ENCODE assay signal across 1 cellular context in genomic region chr19:50551713-50552187, GRCh38.
TF ChIP-seq lines count a peak whose summit lies in the region.

No MANE protein-coding gene starts in this region.

TF ChIP-seq in H1, 55 proteins besides CTCF, POLR2A, EP300 and RAD21:
- TF ChIP-seq SIX5 (IDR thresholded peaks at IDR 0.05; ENCODE audit: low read depth, low read length) = no peak
- no peak for TF ChIP-seq MAFK (IDR thresholded peaks at IDR 0.05; ENCODE audit: low read depth, low read length)
- TF ChIP-seq HDAC6 (IDR thresholded peaks at IDR 0.05; ENCODE audit: low read depth, low read length) = no peak
- TF ChIP-seq RNF2 (IDR thresholded peaks at IDR 0.05; ENCODE audit: borderline replicate concordance, low read depth, low read length, missing control alignments, poor library complexity, severe bottlenecking) = no peak
- no peak for TF ChIP-seq FOSL1 (IDR thresholded peaks at IDR 0.05; ENCODE audit: insufficient read depth, low read depth, low read length)
- no peak for TF ChIP-seq E2F6 (IDR thresholded peaks at IDR 0.05)
- TF ChIP-seq EGR1 (IDR thresholded peaks at IDR 0.05; ENCODE audit: borderline replicate concordance, low read depth, low read length) = no peak
- no peak for TF ChIP-seq CBX5 (IDR thresholded peaks at IDR 0.05; ENCODE audit: low read depth, low read length)
- no peak for TF ChIP-seq SIRT6 (IDR thresholded peaks at IDR 0.05; ENCODE audit: low read length)
- no peak for TF ChIP-seq BRCA1 (IDR thresholded peaks at IDR 0.05; ENCODE audit: low read depth, low read length)
- peak; percentile 68 for TF ChIP-seq ASH2L (IDR thresholded peaks at IDR 0.05; ENCODE audit: low read length)
- TF ChIP-seq SP2 (IDR thresholded peaks at IDR 0.05; ENCODE audit: low read length) = no peak
- TF ChIP-seq RXRA (IDR thresholded peaks at IDR 0.05; ENCODE audit: insufficient read depth, low read depth, low read length) = no peak
- no peak for TF ChIP-seq POLR2AphosphoS5 (IDR thresholded peaks at IDR 0.05; ENCODE audit: low read depth, low read length)
- TF ChIP-seq TAF1 (IDR thresholded peaks at IDR 0.05; ENCODE audit: low read depth, low read length) = no peak
- TF ChIP-seq NANOG (IDR thresholded peaks at IDR 0.05; ENCODE audit: insufficient read depth, low read depth, low read length, poor library complexity, severe bottlenecking) = no peak
- TF ChIP-seq GABPA (IDR thresholded peaks at IDR 0.05; ENCODE audit: borderline replicate concordance, insufficient read depth, low read length) = no peak
- TF ChIP-seq GTF2F1 (IDR thresholded peaks at IDR 0.05; ENCODE audit: borderline replicate concordance, low read depth, low read length) = no peak
- TF ChIP-seq CTBP2 (IDR thresholded peaks at IDR 0.05; ENCODE audit: borderline replicate concordance, insufficient read depth, insufficient read length, low read length) = peak; percentile 89
- TF ChIP-seq YY1 (IDR thresholded peaks at IDR 0.05; ENCODE audit: low read depth, low read length) = no peak
- no peak for TF ChIP-seq HDAC2 (IDR thresholded peaks at IDR 0.05; ENCODE audit: borderline replicate concordance in 1 of 2, low read depth in 2 of 2, low read length in 2 of 2)
- TF ChIP-seq SP4 (IDR thresholded peaks at IDR 0.05; ENCODE audit: low read length) = no peak
- peak; percentile 36; the same call in 1 of the 2 replicates for TF ChIP-seq KDM1A (IDR thresholded peaks at IDR 0.05; ENCODE audit: borderline replicate concordance, low read length)
- peak; percentile 20 for TF ChIP-seq KDM4A (IDR thresholded peaks at IDR 0.05; ENCODE audit: low read depth, low read length, severe bottlenecking)
- TF ChIP-seq BACH1 (IDR thresholded peaks at IDR 0.05; ENCODE audit: low read length) = no peak
- TF ChIP-seq NRF1 (IDR thresholded peaks at IDR 0.05; ENCODE audit: low read depth, low read length) = no peak
- TF ChIP-seq ATF3 (IDR thresholded peaks at IDR 0.05; ENCODE audit: insufficient read depth, low read depth, low read length) = no peak
- no peak for TF ChIP-seq EZH2 (IDR thresholded peaks at IDR 0.05; ENCODE audit: low read depth, low read length, severe bottlenecking)
- TF ChIP-seq PHF8 (conservative IDR thresholded peaks at IDR 0.05; ENCODE audit: low read depth, low read length) = no peak
- TF ChIP-seq BCL11A (IDR thresholded peaks at IDR 0.05; ENCODE audit: low read depth in 2 of 2, low read length in 2 of 2) = no peak
- no peak for TF ChIP-seq SP1 (IDR thresholded peaks at IDR 0.05; ENCODE audit: low read depth, low read length)
- no peak for TF ChIP-seq POU5F1 (IDR thresholded peaks at IDR 0.05; ENCODE audit: low read depth, low read length)
- no peak for TF ChIP-seq TAF7 (optimal IDR thresholded peaks at IDR 0.05; ENCODE audit: borderline replicate concordance, low read depth, low read length)
